In genomic region chr20:51432251-51432784, GRCh38 we compare ENCODE assay signal across 24 cellular contexts.
"Had no signal": no experiment of that assay in that cellular context is flagged by ENCODE, and none has a peak within 500 bp of the region (broad histone marks: within the 10 kb centered on the region; RNA-seq: fewer than 3 reads in every experiment).

No MANE protein-coding gene starts in this region.

- H3K27me3 Mint-ChIP-seq: activated naive CD8-positive, alpha-beta T cell; naive thymus-derived CD8-positive, alpha-beta T cell had no signal

- H3K9me3 ChIP-seq: mucosa of descending colon, right atrium auricular region, tibial nerve, vagina had no signal

- H3K27ac ChIP-seq: brain microvascular endothelial cell, epithelial cell of prostate, right atrium auricular region, tibial nerve, vagina had no signal

- H3K4me3 ChIP-seq: mucosa of descending colon, right atrium auricular region, skin epidermis, tibial nerve, vagina had no signal

- H3K9me3 Mint-ChIP-seq: activated T-cell treated with anti-CD3 and anti-CD28 coated beads, Interleukin-2, amount 50 U/mL, for 4 hours; naive thymus-derived CD8-positive, alpha-beta T cell; WTC11 had no signal

- FAIRE-seq: islet of Langerhans, TTC549 had no signal

- H3K36me3 Mint-ChIP-seq: WTC11 had no signal

- DNase-seq: activated CD4-positive, alpha-beta T cell treated with anti-CD3 and anti-CD28 coated beads for 4 hours; activated gamma-delta T cell treated with Interleukin-2 at 50 U/mL for 16 hours; activated T-cell treated with anti-CD3 and anti-CD28 coated beads, Interleukin-2, amount 50 U/mL, for 4 hours; anterior cingulate cortex; brain microvascular endothelial cell; dermis blood vessel endothelial cell; foreskin melanocyte; mucosa of descending colon; naive thymus-derived CD8-positive, alpha-beta T cell; stimulated activated CD4-positive, alpha-beta T cell treated with anti-CD3 and anti-CD28 coated beads, Interleukin-15, amount 100 ng/mL, for 24 hours; stimulated activated CD4-positive, alpha-beta T cell treated with anti-CD3 and anti-CD28 coated beads, Interleukin-4, amount 100 ng/mL, for 1 hour; stimulated activated naive CD4-positive, alpha-beta T cell treated with Interleukin-2 at 50 U/mL for 16 hours; substantia nigra; T-helper 2 cell had no signal

- H3K36me3 ChIP-seq: brain microvascular endothelial cell, vagina had no signal

- H3K27ac Mint-ChIP-seq: progenitor cell of endocrine pancreas, WTC11 had no signal

- H3K4me3 Mint-ChIP-seq: activated naive CD8-positive, alpha-beta T cell; activated T-cell treated with anti-CD3 and anti-CD28 coated beads, Interleukin-2, amount 50 U/mL, for 4 hours; WTC11 had no signal

- ATAC-seq: activated T-cell treated with anti-CD3 and anti-CD28 coated beads, Interleukin-2, amount 50 U/mL, for 4 hours; mucosa of descending colon; naive thymus-derived CD8-positive, alpha-beta T cell; WTC11 had no signal

- H3K27me3 ChIP-seq: brain microvascular endothelial cell, right atrium auricular region, tibial nerve, vagina had no signal
